ENCODE assay signal across 11 cellular contexts in the genomic region with DNA sequence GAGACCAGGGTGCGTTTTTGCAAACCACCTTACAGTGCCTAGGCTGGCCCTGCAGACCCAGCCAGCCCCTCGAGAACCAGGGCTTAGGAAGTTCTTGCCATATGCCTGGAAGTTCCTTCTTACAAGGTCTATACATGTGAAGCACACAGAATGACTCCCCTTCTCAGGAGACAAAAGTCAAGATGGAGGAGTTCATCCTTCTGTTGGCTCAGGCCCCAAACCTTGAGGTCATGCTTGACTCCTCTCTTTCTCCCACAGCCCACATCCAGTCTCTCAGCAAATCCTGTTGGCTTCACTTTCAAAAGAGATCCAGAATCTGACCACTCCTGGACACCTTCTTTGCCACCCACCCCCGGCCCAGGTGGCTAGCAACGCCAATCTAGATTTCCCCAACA. TPM values are rescaled to one million over a fixed set of nuclear protein-coding genes. Genes with fewer than 3 reads are reported as not detected.
DNase-seq lines count a peak whose midpoint lies in the region; ATAC-seq and TF ChIP-seq lines count a peak whose summit lies in the region.
"Had no signal": no experiment of that assay in that cellular context is flagged by ENCODE, and none has a peak within 500 bp of the region (broad histone marks: within the 10 kb centered on the region; RNA-seq: fewer than 3 reads in every experiment).

No MANE protein-coding gene starts in this region.

- H3K9me3 Mint-ChIP-seq in CD4-positive, alpha-beta T cell: no peaks in the 10 kb centered on the region
- H3K9me3 Mint-ChIP-seq in endothelial cell (ENCODE audit: unreplicated experiment) (no peaks in the 10 kb centered on the region), osteocyte (ENCODE audit: unreplicated experiment) (no peaks in the 10 kb centered on the region)
- H3K9me3 Mint-ChIP-seq in activated T-helper 17 cell treated with anti-CD3 and anti-CD28 coated beads, Interleukin-2, amount 50 U/mL, for 72 hours: no peaks in the 10 kb centered on the region

- intact Hi-C loops in CD4-positive, alpha-beta T cell (cut with DNase I, micrococcal nuclease): no loop called here
- intact Hi-C loops in tibial artery (cut with DNase I; ENCODE audit: low total_unique reads): no loop called here

- peak overlapping the region; percentile 88 for H3K4me3 Mint-ChIP-seq in CD4-positive, alpha-beta T cell
- peak overlapping the region; percentile 12 for H3K4me3 Mint-ChIP-seq in endothelial cell (ENCODE audit: unreplicated experiment)
- H3K4me3 Mint-ChIP-seq in osteocyte (ENCODE audit: unreplicated experiment): no peak overlapping the region
- no peak overlapping the region for H3K4me3 Mint-ChIP-seq in activated T-helper 17 cell treated with anti-CD3 and anti-CD28 coated beads, Interleukin-2, amount 50 U/mL, for 72 hours

- H3K4me3 ChIP-seq in NT2/D1 (ENCODE audit: insufficient read length, low read depth) (no peak overlapping the region), tibial artery (no peak overlapping the region)

- peak overlapping the region; percentile 99 for H3K27ac Mint-ChIP-seq in CD4-positive, alpha-beta T cell
- peak overlapping the region; percentile 36 for H3K27ac Mint-ChIP-seq in endothelial cell (ENCODE audit: unreplicated experiment)
- peak overlapping the region; percentile 96 for H3K27ac Mint-ChIP-seq in osteocyte (ENCODE audit: unreplicated experiment)
- H3K27ac Mint-ChIP-seq in activated T-helper 17 cell treated with anti-CD3 and anti-CD28 coated beads, Interleukin-2, amount 50 U/mL, for 72 hours: no peak overlapping the region

- ATAC-seq in CD4-positive, alpha-beta T cell (ENCODE audit: poor library complexity): no peak
- ATAC-seq in HG02571 (IDR thresholded peaks at IDR 0.05; ENCODE audit: unreplicated experiment) (no peak), GM19452 (IDR thresholded peaks at IDR 0.05; ENCODE audit: unreplicated experiment) (no peak)
- no peak for ATAC-seq in activated T-helper 17 cell treated with anti-CD3 and anti-CD28 coated beads, Interleukin-2, amount 50 U/mL, for 72 hours (replicated peaks)

- peak overlapping the region; percentile 54 for H3K9ac ChIP-seq in NT2/D1 (ENCODE audit: insufficient read length, low read depth)

- no peaks in the 10 kb centered on the region for H3K27me3 Mint-ChIP-seq in CD4-positive, alpha-beta T cell
- peaks cover 26% of the 10 kb centered on the region for H3K27me3 Mint-ChIP-seq in endothelial cell (ENCODE audit: unreplicated experiment)
- H3K27me3 Mint-ChIP-seq in osteocyte (ENCODE audit: unreplicated experiment): no peaks in the 10 kb centered on the region
- no peaks in the 10 kb centered on the region for H3K27me3 Mint-ChIP-seq in activated T-helper 17 cell treated with anti-CD3 and anti-CD28 coated beads, Interleukin-2, amount 50 U/mL, for 72 hours

- H3K4me1 ChIP-seq in NT2/D1 (ENCODE audit: insufficient read depth, insufficient read length): peaks cover 41% of the 10 kb centered on the region
- H3K4me1 ChIP-seq in tibial artery: peaks cover 0 to 37% (median 24%) of the 10 kb centered on the region in 4 donors

- H3K36me3 Mint-ChIP-seq in CD4-positive, alpha-beta T cell (ENCODE audit: low read depth): no peaks in the 10 kb centered on the region
- H3K36me3 Mint-ChIP-seq in endothelial cell (ENCODE audit: low read depth, unreplicated experiment) (peaks cover 5% of the 10 kb centered on the region), osteocyte (ENCODE audit: unreplicated experiment) (no peaks in the 10 kb centered on the region)
- H3K36me3 Mint-ChIP-seq in activated T-helper 17 cell treated with anti-CD3 and anti-CD28 coated beads, Interleukin-2, amount 50 U/mL, for 72 hours (ENCODE audit: low read depth): no peaks in the 10 kb centered on the region

- no peaks in the 10 kb centered on the region for H3K27me3 ChIP-seq in CD4-positive, alpha-beta T cell (ENCODE audit: control insufficient read depth, insufficient read depth, low read length)
- peaks cover 19% of the 10 kb centered on the region for H3K27me3 ChIP-seq in NT2/D1 (ENCODE audit: insufficient read depth, insufficient read length)
- H3K27me3 ChIP-seq in tibial artery: peaks cover 0 to 46% of the 10 kb centered on the region in 2 donors

- H3K9me3 ChIP-seq in CD4-positive, alpha-beta T cell (ENCODE audit: control insufficient read depth, low read length): no peaks in the 10 kb centered on the region
- H3K9me3 ChIP-seq in NT2/D1 (ENCODE audit: insufficient read depth, low read length) (peaks cover 11% of the 10 kb centered on the region; the same call in 1 of the 2 replicates), tibial artery (no peaks in the 10 kb centered on the region)

- CTCF ChIA-PET in CD4-positive, alpha-beta T cell (lab: Charles Lee): no interaction called here

- H3K4me1 Mint-ChIP-seq in CD4-positive, alpha-beta T cell (ENCODE audit: low read depth): peaks cover 70% of the 10 kb centered on the region
- H3K4me1 Mint-ChIP-seq in endothelial cell (ENCODE audit: unreplicated experiment) (peaks cover 21% of the 10 kb centered on the region), osteocyte (ENCODE audit: unreplicated experiment) (peaks cover 67% of the 10 kb centered on the region)
- H3K4me1 Mint-ChIP-seq in activated T-helper 17 cell treated with anti-CD3 and anti-CD28 coated beads, Interleukin-2, amount 50 U/mL, for 72 hours: peaks cover 6% of the 10 kb centered on the region

- DNase-seq in CD4-positive, alpha-beta T cell: no peak
- DNase-seq in NT2/D1 (ENCODE audit: low read depth, low spot score) (no peak), endothelial cell (ENCODE audit: low spot score) (no peak), osteocyte (ENCODE audit: extremely low spot score, unreplicated experiment) (no peak), tibial artery (no peak)
- DNase-seq: NCI-H345, SW 1271 had no signal

- no peak for TF ChIP-seq CTCF in CD4-positive, alpha-beta T cell (IDR thresholded peaks at IDR 0.05)
- no peak for TF ChIP-seq CTCF in endothelial cell (IDR thresholded peaks at IDR 0.05; ENCODE audit: unreplicated experiment)
- TF ChIP-seq CTCF in osteocyte (IDR thresholded peaks at IDR 0.05): no peak
- TF ChIP-seq CTCF in tibial artery (IDR thresholded peaks at IDR 0.05): no peak

- peak overlapping the region; percentile 91 for H3K27ac ChIP-seq in CD4-positive, alpha-beta T cell (ENCODE audit: low read depth, low read length)
- H3K27ac ChIP-seq in tibial artery: no peak overlapping the region

- H3K36me3 ChIP-seq in NT2/D1 (ENCODE audit: insufficient read depth, insufficient read length, low read length) (peaks cover 3% of the 10 kb centered on the region), tibial artery (no peaks in the 10 kb centered on the region)

- POLR2A ChIA-PET in CD4-positive, alpha-beta T cell (lab: Charles Lee): interaction anchor here (0.7 to 2.3 kb wide), 6 partner anchors 8 to 820 kb away, joined by 3 to 12 read pairs (median 6); partner anchors contain the start of genes BRMS1 and YIF1A

RNA-seq across cellular contexts. Expression of gene CD248, which starts 1.7 kb away (rescaled TPM):
- 1 to 10 TPM; 3.3 to 3.4 TPM for total RNA-seq in CD4-positive, alpha-beta T cell
- total RNA-seq in endothelial cell (ENCODE audit: unreplicated experiment) (2.9 TPM), osteocyte (68.7 and 70.9 TPM in 2 replicates)
- not detected for total RNA-seq in activated T-helper 17 cell treated with anti-CD3 and anti-CD28 coated beads, Interleukin-2, amount 50 U/mL, for 72 hours
- total RNA-seq: endothelial cell of umbilical vein had no signal

RNA-seq across cellular contexts. Expression of gene RIN1, which starts 17.7 kb away (rescaled TPM):
- total RNA-seq in CD4-positive, alpha-beta T cell: 1 to 10 TPM; 1.2 to 1.6 TPM
- 4.8 TPM for total RNA-seq in endothelial cell (ENCODE audit: unreplicated experiment)
- total RNA-seq in osteocyte: 21.0 and 23.6 TPM in 2 replicates
- 1 to 10 TPM; 1.6 to 3.4 TPM for total RNA-seq in activated T-helper 17 cell treated with anti-CD3 and anti-CD28 coated beads, Interleukin-2, amount 50 U/mL, for 72 hours

RNA-seq across cellular contexts. Expression of gene BRMS1, which starts 26.3 kb away (rescaled TPM):
- 10 to 100 TPM; 52.7 to 58.4 TPM for total RNA-seq in CD4-positive, alpha-beta T cell
- total RNA-seq in endothelial cell (ENCODE audit: unreplicated experiment) (38.4 TPM), osteocyte (32.3 and 33.4 TPM in 2 replicates)
- total RNA-seq in activated T-helper 17 cell treated with anti-CD3 and anti-CD28 coated beads, Interleukin-2, amount 50 U/mL, for 72 hours: 10 to 100 TPM; 21.6 to 41.7 TPM

RNA-seq across cellular contexts. Expression of gene TMEM151A, which starts 26.9 kb away (rescaled TPM):
- under 1 TPM; 0.11 to 0.14 TPM for total RNA-seq in CD4-positive, alpha-beta T cell
- not detected for total RNA-seq in endothelial cell (ENCODE audit: unreplicated experiment)
- 0.46 and 0.55 TPM in 2 replicates for total RNA-seq in osteocyte
- total RNA-seq in activated T-helper 17 cell treated with anti-CD3 and anti-CD28 coated beads, Interleukin-2, amount 50 U/mL, for 72 hours: not detected
- total RNA-seq: endothelial cell of umbilical vein had no signal

RNA-seq across cellular contexts. Expression of gene B4GAT1, which starts 28.9 kb away (rescaled TPM):
- total RNA-seq in CD4-positive, alpha-beta T cell: 1 to 10 TPM; 1.9 to 2.0 TPM
- total RNA-seq in endothelial cell (ENCODE audit: unreplicated experiment) (21.4 TPM), osteocyte (31.0 and 32.7 TPM in 2 replicates)
- 10 to 100 TPM in 1 of 2 donors, 1 to 10 TPM in 1; 7.7 to 12.9 TPM for total RNA-seq in activated T-helper 17 cell treated with anti-CD3 and anti-CD28 coated beads, Interleukin-2, amount 50 U/mL, for 72 hours

Comparison
In these comparisons a context has a peak if more than half of its experiments do, and no peak if none do; other contexts are left out.
1. H3K4me3 Mint-ChIP-seq: peak in CD4-positive, alpha-beta T cell (single experiment) and endothelial cell (single experiment); none in osteocyte (single experiment) and activated T-helper 17 cell treated with anti-CD3 and anti-CD28 coated beads, Interleukin-2, amount 50 U/mL, for 72 hours (single experiment).
2. RNA of gene CD248, which starts 1.7 kb away (total RNA-seq): 68.7 to 70.9 TPM in osteocyte; 3.3 to 3.4 TPM in CD4-positive, alpha-beta T cell, 2.9 TPM in endothelial cell (single experiment) and not detected in activated T-helper 17 cell treated with anti-CD3 and anti-CD28 coated beads, Interleukin-2, amount 50 U/mL, for 72 hours; every median in the first group is over 10 times any median in the second.